In the genomic region with DNA sequence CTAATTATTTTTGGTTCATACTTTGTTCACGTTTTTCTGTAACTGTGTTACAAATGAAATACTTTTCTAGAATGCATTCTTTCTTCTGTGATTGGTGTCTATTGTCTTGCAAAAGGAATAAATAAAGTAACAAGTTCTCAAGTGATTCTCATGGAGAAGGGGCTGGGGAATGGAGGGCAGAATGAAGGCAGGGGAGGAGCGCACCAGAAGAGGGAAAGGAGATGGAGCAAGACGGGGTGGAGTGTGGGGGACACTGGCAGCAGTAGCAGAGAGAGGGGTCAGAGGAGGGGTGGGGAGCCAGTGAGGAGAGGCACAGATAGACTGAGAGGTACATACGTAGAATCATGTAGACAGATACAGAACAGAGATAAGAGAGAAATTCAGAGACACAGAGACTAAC, we compare ENCODE assay signal across 18 cellular contexts.
DNase-seq lines count a peak whose midpoint lies in the region; ATAC-seq and TF ChIP-seq lines count a peak whose summit lies in the region.
"Had no signal": no experiment of that assay in that cellular context is flagged by ENCODE, and none has a peak within 500 bp of the region (broad histone marks: within the 10 kb centered on the region; RNA-seq: fewer than 3 reads in every experiment).

No MANE protein-coding gene starts in this region.

- H3K27ac ChIP-seq in OCI-LY1 (ENCODE audit: low read depth, low read length, poor library complexity, severe bottlenecking) (peak overlapping the region; percentile 99), iPS-20b (ENCODE audit: low read length) (no peak overlapping the region)
- H3K27ac ChIP-seq: 22Rv1, A549, C4-2B had no signal

- H3K27me3 ChIP-seq in OCI-LY1 (ENCODE audit: insufficient read depth, low read length) (no peaks in the 10 kb centered on the region), iPS-20b (ENCODE audit: insufficient read depth, low read length) (no peaks in the 10 kb centered on the region)

- no peak for DNase-seq in activated naive CD4-positive, alpha-beta T cell treated with anti-CD3 and anti-CD28 coated beads, Interleukin-2, amount 10 ng/mL, durations not matched to agents 7 days and 5 days
- no peak for DNase-seq in activated naive CD4-positive, alpha-beta T cell treated with anti-CD3 and anti-CD28 coated beads, Interleukin-2, amount 50 U/mL, for 16 hours
- DNase-seq in activated CD4-positive, alpha-beta T cell treated with anti-CD3 and anti-CD28 coated beads for 1 hour, result no peak
- DNase-seq: AML-193; CD4-positive, alpha-beta T cell; DMS153; DMS79; GDM1; GOT3; H7 had no signal

- peaks cover 19% of the 10 kb centered on the region for H3K79me2 ChIP-seq in OCI-LY1 (ENCODE audit: insufficient read depth, low read length)

- H3K27ac Mint-ChIP-seq in activated naive CD4-positive, alpha-beta T cell treated with anti-CD3 and anti-CD28 coated beads, Interleukin-2, amount 10 ng/mL, durations not matched to agents 7 days and 5 days, result peak overlapping the region; percentile 68
- no peak overlapping the region for H3K27ac Mint-ChIP-seq in stimulated activated memory B cell treated with anti-CD40 and anti-IgM and Interleukin-4, amounts not matched to agents 10 μg/mL and 1 μg/mL and 100 μg/mL, for 72 hours
- H3K27ac Mint-ChIP-seq: CD4-positive, alpha-beta T cell had no signal

- ATAC-seq in GM19395 (IDR thresholded peaks at IDR 0.05; ENCODE audit: unreplicated experiment), result no peak
- ATAC-seq in stimulated activated memory B cell treated with anti-CD40 and anti-IgM and Interleukin-4, amounts not matched to agents 10 μg/mL and 1 μg/mL and 100 μg/mL, for 72 hours, result no peak
- ATAC-seq: A549, HepG2 had no signal

- CTCF ChIA-PET in activated naive CD4-positive, alpha-beta T cell treated with anti-CD3 and anti-CD28 coated beads, Interleukin-2, amount 10 ng/mL, durations not matched to agents 7 days and 5 days (lab: Charles Lee), result no interaction called here

- no peak overlapping the region for H2AFZ ChIP-seq in OCI-LY1 (ENCODE audit: low read length)

- H3K36me3 ChIP-seq in OCI-LY1 (ENCODE audit: insufficient read depth, low read length), result no peaks in the 10 kb centered on the region
- H3K36me3 ChIP-seq in iPS-20b (ENCODE audit: insufficient read depth, low read depth, low read length), result peaks cover 14% of the 10 kb centered on the region; the same call in 1 of the 2 replicates

- no peaks in the 10 kb centered on the region for H3K9me3 Mint-ChIP-seq in activated naive CD4-positive, alpha-beta T cell treated with anti-CD3 and anti-CD28 coated beads, Interleukin-2, amount 10 ng/mL, durations not matched to agents 7 days and 5 days
- peaks cover 6% of the 10 kb centered on the region for H3K9me3 Mint-ChIP-seq in stimulated activated memory B cell treated with anti-CD40 and anti-IgM and Interleukin-4, amounts not matched to agents 10 μg/mL and 1 μg/mL and 100 μg/mL, for 72 hours
- H3K9me3 Mint-ChIP-seq: CD4-positive, alpha-beta T cell had no signal

- no peaks in the 10 kb centered on the region for H3K9me2 ChIP-seq in OCI-LY1 (ENCODE audit: low read depth, low read length)

- H3K4me1 ChIP-seq in OCI-LY1 (ENCODE audit: insufficient read depth, low read length, severe bottlenecking), result peaks cover 99% of the 10 kb centered on the region
- peaks cover 33% of the 10 kb centered on the region for H3K4me1 ChIP-seq in iPS-20b (ENCODE audit: insufficient read depth, low read length)

- no peaks in the 10 kb centered on the region for H3K36me3 Mint-ChIP-seq in activated naive CD4-positive, alpha-beta T cell treated with anti-CD3 and anti-CD28 coated beads, Interleukin-2, amount 10 ng/mL, durations not matched to agents 7 days and 5 days
- peaks cover 7% of the 10 kb centered on the region for H3K36me3 Mint-ChIP-seq in stimulated activated memory B cell treated with anti-CD40 and anti-IgM and Interleukin-4, amounts not matched to agents 10 μg/mL and 1 μg/mL and 100 μg/mL, for 72 hours

- H4K20me1 ChIP-seq in OCI-LY1 (ENCODE audit: insufficient read depth, low read length), result no peaks in the 10 kb centered on the region

- H3K27me3 Mint-ChIP-seq in activated naive CD4-positive, alpha-beta T cell treated with anti-CD3 and anti-CD28 coated beads, Interleukin-2, amount 10 ng/mL, durations not matched to agents 7 days and 5 days, result no peaks in the 10 kb centered on the region
- H3K27me3 Mint-ChIP-seq in stimulated activated memory B cell treated with anti-CD40 and anti-IgM and Interleukin-4, amounts not matched to agents 10 μg/mL and 1 μg/mL and 100 μg/mL, for 72 hours, result peaks cover 8% of the 10 kb centered on the region
- H3K27me3 Mint-ChIP-seq: CD4-positive, alpha-beta T cell had no signal

- H3K4me2 ChIP-seq in OCI-LY1 (ENCODE audit: low read length), result no peak overlapping the region
- H3K4me2 ChIP-seq: A549 had no signal

- H3K4me3 ChIP-seq in OCI-LY1 (ENCODE audit: low read depth, low read length, poor library complexity, severe bottlenecking), result no peak overlapping the region
- H3K4me3 ChIP-seq in iPS-20b (ENCODE audit: low read length), result peak overlapping the region; percentile 4; the same call in 1 of the 2 replicates
- H3K4me3 ChIP-seq: A549 had no signal

- H3K4me1 Mint-ChIP-seq in activated naive CD4-positive, alpha-beta T cell treated with anti-CD3 and anti-CD28 coated beads, Interleukin-2, amount 10 ng/mL, durations not matched to agents 7 days and 5 days, result peaks cover 29% of the 10 kb centered on the region
- H3K4me1 Mint-ChIP-seq in stimulated activated memory B cell treated with anti-CD40 and anti-IgM and Interleukin-4, amounts not matched to agents 10 μg/mL and 1 μg/mL and 100 μg/mL, for 72 hours, result peaks cover 22% of the 10 kb centered on the region

- H3K4me3 Mint-ChIP-seq in activated naive CD4-positive, alpha-beta T cell treated with anti-CD3 and anti-CD28 coated beads, Interleukin-2, amount 10 ng/mL, durations not matched to agents 7 days and 5 days, result no peak overlapping the region
- H3K4me3 Mint-ChIP-seq in stimulated activated memory B cell treated with anti-CD40 and anti-IgM and Interleukin-4, amounts not matched to agents 10 μg/mL and 1 μg/mL and 100 μg/mL, for 72 hours, result no peak overlapping the region
- H3K4me3 Mint-ChIP-seq: CD4-positive, alpha-beta T cell had no signal

- H3K9ac ChIP-seq in OCI-LY1 (ENCODE audit: low read length), result no peak overlapping the region
- no peak overlapping the region for H3K9ac ChIP-seq in iPS-20b (ENCODE audit: low read depth, low read length)

- H3F3A ChIP-seq in OCI-LY1 (ENCODE audit: insufficient read depth, low read length), result no peaks in the 10 kb centered on the region

- H3K9me3 ChIP-seq in OCI-LY1 (ENCODE audit: low read length) (no peaks in the 10 kb centered on the region), iPS-20b (ENCODE audit: insufficient read depth, low read depth, low read length) (peaks cover 17% of the 10 kb centered on the region; the same call in 1 of the 2 replicates)
- H3K9me3 ChIP-seq: A549 had no signal

- no peak for TF ChIP-seq CTCF in OCI-LY1 (IDR thresholded peaks at IDR 0.05; ENCODE audit: low read length)
